In genomic region chr16:28873543-28874201, GRCh38 we compare ENCODE assay signal across 8 cellular contexts. TPM values are rescaled to one million over a fixed set of nuclear protein-coding genes. Genes with fewer than 3 reads are reported as not detected.
DNase-seq lines count a peak whose midpoint lies in the region; ATAC-seq and TF ChIP-seq lines count a peak whose summit lies in the region.

No MANE protein-coding gene starts in this region.

- H3K27ac ChIP-seq in breast epithelium: no peak overlapping the region
- H3K27ac ChIP-seq in naive thymus-derived CD4-positive, alpha-beta T cell (ENCODE audit: low read depth, low read length): no peak overlapping the region
- no peak overlapping the region for H3K27ac ChIP-seq in upper lobe of right lung

- ATAC-seq in naive thymus-derived CD4-positive, alpha-beta T cell: peak; percentile 92
- ATAC-seq in upper lobe of right lung: peak; percentile 76
- no peak for ATAC-seq in HG03565 (IDR thresholded peaks at IDR 0.05; ENCODE audit: unreplicated experiment)

- H3K4me3 Mint-ChIP-seq in naive thymus-derived CD4-positive, alpha-beta T cell: no peak overlapping the region

- peaks cover 0 to 9% (median 0%) of the 10 kb centered on the region in 5 donors for H3K36me3 Mint-ChIP-seq in naive thymus-derived CD4-positive, alpha-beta T cell

- peak in 2 of 3 donors; percentile 26 to 36 for TF ChIP-seq CTCF in breast epithelium (IDR thresholded peaks at IDR 0.05)
- TF ChIP-seq CTCF in upper lobe of right lung (IDR thresholded peaks at IDR 0.05): peak; percentile 68

- peaks cover 0 to 8% (median under 1%) of the 10 kb centered on the region in 7 donors for H3K4me1 Mint-ChIP-seq in naive thymus-derived CD4-positive, alpha-beta T cell

- H3K27me3 ChIP-seq in breast epithelium (no peaks in the 10 kb centered on the region), upper lobe of right lung (no peaks in the 10 kb centered on the region)
- no peaks in the 10 kb centered on the region for H3K27me3 ChIP-seq in naive thymus-derived CD4-positive, alpha-beta T cell (ENCODE audit: control insufficient read depth in 2 of 2, insufficient read depth in 2 of 2, low read length in 2 of 2)

- intact Hi-C loops in breast epithelium (cut with DNase I; ENCODE audit: low total_unique reads) (no loop called here), upper lobe of right lung (cut with DNase I) (loop anchor here (10.0 kb wide), 1 partner anchor 51 kb away; the partner anchor contains the start of gene RABEP2)
- intact Hi-C loops in naive thymus-derived CD4-positive, alpha-beta T cell (cut with micrococcal nuclease): loop anchor here (1.0 kb wide), 1 partner anchor 72 kb away; no protein-coding TSS in a partner anchor

- H3K9me3 Mint-ChIP-seq in naive thymus-derived CD4-positive, alpha-beta T cell: peaks cover 0 to 1% (median 0%) of the 10 kb centered on the region in 11 donors

- H3K4me3 ChIP-seq in breast epithelium (no peak overlapping the region), upper lobe of right lung (no peak overlapping the region)
- H3K4me3 ChIP-seq in naive thymus-derived CD4-positive, alpha-beta T cell (ENCODE audit: low read length): no peak overlapping the region

- no peaks in the 10 kb centered on the region for H3K9me3 ChIP-seq in breast epithelium
- no peaks in the 10 kb centered on the region for H3K9me3 ChIP-seq in naive thymus-derived CD4-positive, alpha-beta T cell (ENCODE audit: control insufficient read depth in 2 of 3, low read length in 3 of 3)
- no peaks in the 10 kb centered on the region for H3K9me3 ChIP-seq in upper lobe of right lung

- CTCF ChIA-PET in naive thymus-derived CD4-positive, alpha-beta T cell (lab: Charles Lee): interaction anchor here (0.5 to 1.5 kb wide), 4 partner anchors 9 to 77 kb away, joined by 3 to 5 read pairs (median 3); partner anchors contain the start of gene NFATC2IP

- peak; percentile 26 for DNase-seq in NCI-H2196 (lab: John Stamatoyannopoulos, UW; ENCODE audit: unreplicated experiment)
- no peak for DNase-seq in NCI-H2196 treated with DMSO at 0.1 percent for 48 hours (lab: John Stamatoyannopoulos, UW; ENCODE audit: unreplicated experiment)
- peak; percentile 45 for DNase-seq in UCSD-AML1 (lab: John Stamatoyannopoulos, UW; ENCODE audit: unreplicated experiment)
- DNase-seq in breast epithelium (ENCODE audit: low spot score in 2 of 2): no peak
- peak; percentile 39 to 66 (median 55) for DNase-seq in naive thymus-derived CD4-positive, alpha-beta T cell
- DNase-seq in upper lobe of right lung: peak; percentile 70
- DNase-seq in DMS79 (lab: John Stamatoyannopoulos, UW): no peak

- POLR2A ChIA-PET in naive thymus-derived CD4-positive, alpha-beta T cell (lab: Charles Lee): no interaction called here

- no peaks in the 10 kb centered on the region for H3K4me1 ChIP-seq in breast epithelium
- no peaks in the 10 kb centered on the region for H3K4me1 ChIP-seq in naive thymus-derived CD4-positive, alpha-beta T cell (ENCODE audit: control insufficient read depth in 2 of 2, insufficient read depth in 2 of 2, low read length in 2 of 2)
- no peaks in the 10 kb centered on the region for H3K4me1 ChIP-seq in upper lobe of right lung

- H3K27me3 Mint-ChIP-seq in naive thymus-derived CD4-positive, alpha-beta T cell: no peaks in the 10 kb centered on the region

- H3K27ac Mint-ChIP-seq in naive thymus-derived CD4-positive, alpha-beta T cell: no peak overlapping the region

- no peak for TF ChIP-seq POLR2A in breast epithelium (IDR thresholded peaks at IDR 0.05)

- H3K36me3 ChIP-seq in breast epithelium (peaks cover 6% of the 10 kb centered on the region), upper lobe of right lung (peaks cover 39% of the 10 kb centered on the region)
- peaks cover 0 to 46% (median 0%) of the 10 kb centered on the region in 3 experiments for H3K36me3 ChIP-seq in naive thymus-derived CD4-positive, alpha-beta T cell (ENCODE audit: control insufficient read depth in 2 of 3, insufficient read depth in 3 of 3, low read length in 3 of 3)

RNA-seq across cellular contexts. Expression of gene ATP2A1, which starts 4.6 kb away (rescaled TPM):
- total RNA-seq in breast epithelium (under 1 TPM; 0.15 to 0.48 (median 0.33) TPM), upper lobe of right lung (0.46 TPM)
- 1 to 10 TPM in 2 of 5 experiments, under 1 TPM in 3; 0.32 to 1.6 (median 0.89) TPM for total RNA-seq in naive thymus-derived CD4-positive, alpha-beta T cell
- polyA plus RNA-seq in naive thymus-derived CD4-positive, alpha-beta T cell: not detected

RNA-seq across cellular contexts. Expression of gene SH2B1, which starts 10.0 kb away (rescaled TPM):
- 10 to 100 TPM; 20.0 to 28.8 (median 23.6) TPM for total RNA-seq in breast epithelium
- total RNA-seq in naive thymus-derived CD4-positive, alpha-beta T cell: 100 to 1,000 TPM in 2 of 5 experiments, 10 to 100 TPM in 3; 66.8 to 145 (median 77.8) TPM
- 1 to 10 TPM; 1.9 to 3.1 TPM for polyA plus RNA-seq in naive thymus-derived CD4-positive, alpha-beta T cell
- total RNA-seq in upper lobe of right lung: 51.9 TPM

RNA-seq across cellular contexts. Expression of gene TUFM, which starts 27.5 kb away (rescaled TPM):
- total RNA-seq in breast epithelium: 100 to 1,000 TPM in 1 of 3 donors, 10 to 100 TPM in 2; 97.9 to 103 (median 98.4) TPM
- total RNA-seq in naive thymus-derived CD4-positive, alpha-beta T cell: 100 to 1,000 TPM in 2 of 5 experiments, 10 to 100 TPM in 3; 89.7 to 140 (median 95.2) TPM
- polyA plus RNA-seq in naive thymus-derived CD4-positive, alpha-beta T cell: 100 to 1,000 TPM; 125 to 139 TPM
- 134 TPM for total RNA-seq in upper lobe of right lung

RNA-seq across cellular contexts. Expression of gene ATXN2L, which starts 50.9 kb away (rescaled TPM):
- total RNA-seq in breast epithelium (10 to 100 TPM; 43.8 to 62.6 (median 58.1) TPM), upper lobe of right lung (118 TPM)
- 100 to 1,000 TPM; 274 to 374 (median 310) TPM for total RNA-seq in naive thymus-derived CD4-positive, alpha-beta T cell
- polyA plus RNA-seq in naive thymus-derived CD4-positive, alpha-beta T cell: 10 to 100 TPM; 19.7 to 38.8 TPM

RNA-seq across cellular contexts. Expression of gene RABEP2, which starts 51.4 kb away (rescaled TPM):
- total RNA-seq in breast epithelium (10 to 100 TPM; 14.2 to 35.1 (median 25.6) TPM), upper lobe of right lung (23.4 TPM)
- total RNA-seq in naive thymus-derived CD4-positive, alpha-beta T cell: 10 to 100 TPM; 19.9 to 30.3 (median 27.3) TPM
- polyA plus RNA-seq in naive thymus-derived CD4-positive, alpha-beta T cell: 1 to 10 TPM; 4.4 to 7.5 TPM

Comparison
In these comparisons a context has a peak if more than half of its experiments do, and no peak if none do; other contexts are left out.
1. DNase-seq: peak in NCI-H2196 (single experiment), UCSD-AML1 (single experiment), naive thymus-derived CD4-positive, alpha-beta T cell (9 of 9) and upper lobe of right lung (single experiment); none in NCI-H2196 treated with DMSO at 0.1 percent for 48 hours (single experiment), breast epithelium (0 of 2) and DMS79 (single experiment).